23 cellular contexts compared by ENCODE assay signal in genomic region chrX:139974496-139974895, GRCh38. TPM values are rescaled to one million over a fixed set of nuclear protein-coding genes. Genes with fewer than 3 reads are reported as not detected.
DNase-seq lines count a peak whose midpoint lies in the region; ATAC-seq, FAIRE-seq and TF ChIP-seq lines count a peak whose summit lies in the region.
"Had no signal": no experiment of that assay in that cellular context is flagged by ENCODE, and none has a peak within 500 bp of the region (broad histone marks: within the 10 kb centered on the region; RNA-seq: fewer than 3 reads in every experiment).

No MANE protein-coding gene starts in this region.

- no peaks in the 10 kb centered on the region for H3K79me2 ChIP-seq in K562 (ENCODE audit: control insufficient read depth, insufficient read depth, low read length)

- POLR2A ChIA-PET in K562 (lab: Yijun Ruan, JAX), result no interaction called here

- H3K27me3 ChIP-seq in K562 (ENCODE audit: control insufficient read depth in 2 of 2, insufficient read depth in 2 of 2, low read length in 2 of 2), result no peaks in the 10 kb centered on the region

- H3K36me3 ChIP-seq in K562 (ENCODE audit: control insufficient read depth, insufficient read depth, low read length), result no peaks in the 10 kb centered on the region

- no peak for TF ChIP-seq CTCF in K562 (IDR thresholded peaks at IDR 0.05 in 2 of 3, conservative IDR thresholded peaks at IDR 0.05 in 1 of 3; ENCODE audit: insufficient read depth in 2 of 3, low read depth in 1 of 3, low read length in 3 of 3)

- DNase-seq in Caki2 (ENCODE audit: low read depth) (peak; percentile 47), K562 (ENCODE audit: extremely low read depth in 1 of 4, low spot score in 3 of 4) (no peak), left lobe of liver (ENCODE audit: low spot score) (no peak), renal cortical epithelial cell (ENCODE audit: low read depth) (peak; percentile 77), COLO668 (lab: John Stamatoyannopoulos, UW; ENCODE audit: unreplicated experiment) (no peak)
- DNase-seq in activated T-cell treated with anti-CD3 and anti-CD28 coated beads, Interleukin-2, amount 50 U/mL, for 72 hours, result no peak
- DNase-seq: C1 segment of cervical spinal cord; Caco-2; CD4-positive, alpha-beta memory T cell; DMS 273 treated with DMSO at 0.1 percent for 48 hours; DMS79; EL; GDM1; GOT3; H7; HCEC 1CT had no signal

- no peak for ATAC-seq in K562
- ATAC-seq in left lobe of liver, result peak; percentile 14
- ATAC-seq in activated T-cell treated with anti-CD3 and anti-CD28 coated beads, Interleukin-2, amount 50 U/mL, for 72 hours (replicated peaks in 1 of 2), result no peak
- no peak for ATAC-seq in GM19452 (IDR thresholded peaks at IDR 0.05; ENCODE audit: unreplicated experiment)
- ATAC-seq: GM12878 had no signal

- H3K9ac ChIP-seq in K562 (ENCODE audit: insufficient read depth in 1 of 2, low read depth in 2 of 2, low read length in 2 of 2), result no peak overlapping the region

- no peaks in the 10 kb centered on the region for H3K4me1 Mint-ChIP-seq in activated T-cell treated with anti-CD3 and anti-CD28 coated beads, Interleukin-2, amount 50 U/mL, for 72 hours (ENCODE audit: low read depth)

- TF ChIP-seq POLR2A in K562 (conservative IDR thresholded peaks at IDR 0.05), result no peak

- 0% methylated on average over 3 of the region's 3 CpGs for WGBS in K562 (ENCODE audit: insufficient coverage, low coverage, missing lambda C conversion rate)

- H3K9me1 ChIP-seq in K562 (ENCODE audit: control insufficient read depth, insufficient read depth, low read length), result no peaks in the 10 kb centered on the region

- no peak for TF ChIP-seq RAD21 in K562 (CRISPR knock-in tag; conservative IDR thresholded peaks at IDR 0.05 in 1 of 2, IDR thresholded peaks at IDR 0.05 in 1 of 2)

- intact Hi-C loops in K562 (cut with micrococcal nuclease), result no loop called here

- no peak overlapping the region for H3K4me2 ChIP-seq in K562 (ENCODE audit: insufficient read depth, low read length)

- H4K20me1 ChIP-seq in K562 (replicated peaks; ENCODE audit: control insufficient read depth, insufficient read depth, low read length), result no peaks in the 10 kb centered on the region

- peaks cover 35% of the 10 kb centered on the region for H3K27me3 Mint-ChIP-seq in activated T-cell treated with anti-CD3 and anti-CD28 coated beads, Interleukin-2, amount 50 U/mL, for 72 hours (ENCODE audit: low read depth)

- H3K4me1 ChIP-seq in K562 (replicated peaks in 1 of 2; ENCODE audit: control insufficient read depth in 2 of 2, insufficient read depth in 2 of 2, low read length in 2 of 2), result no peaks in the 10 kb centered on the region
- H3K4me1 ChIP-seq: Caco-2 had no signal

- H3K36me3 Mint-ChIP-seq in activated T-cell treated with anti-CD3 and anti-CD28 coated beads, Interleukin-2, amount 50 U/mL, for 72 hours (ENCODE audit: insufficient read depth in 2 of 2), result peaks cover 0 to 3% of the 10 kb centered on the region in 2 donors
- H3K36me3 Mint-ChIP-seq: CD4-positive, alpha-beta memory T cell had no signal

- TF ChIP-seq EP300 in K562 (IDR thresholded peaks at IDR 0.05; ENCODE audit: low read length), result no peak

- no peak overlapping the region for H3K27ac Mint-ChIP-seq in activated T-cell treated with anti-CD3 and anti-CD28 coated beads, Interleukin-2, amount 50 U/mL, for 72 hours
- H3K27ac Mint-ChIP-seq: CD4-positive, alpha-beta memory T cell had no signal

- no peak overlapping the region for H3K4me3 Mint-ChIP-seq in activated T-cell treated with anti-CD3 and anti-CD28 coated beads, Interleukin-2, amount 50 U/mL, for 72 hours
- H3K4me3 Mint-ChIP-seq: CD4-positive, alpha-beta memory T cell had no signal

- H3K9me3 Mint-ChIP-seq in activated T-cell treated with anti-CD3 and anti-CD28 coated beads, Interleukin-2, amount 50 U/mL, for 72 hours, result peaks cover 4% of the 10 kb centered on the region in 2 donors

- in situ Hi-C loops in Caki2 (cut with HindIII; ENCODE audit: low pct_unique_long_range_greater_than_20kb, low sequenced_read_pairs) (no loop called here), K562 (cut with MboI) (no loop called here)

- H3K27ac ChIP-seq in K562 (ENCODE audit: extremely low read depth, low read depth, low read length), result no peak overlapping the region

- H3K9me3 ChIP-seq in K562 (replicated peaks; ENCODE audit: control insufficient read depth, insufficient read depth, low read depth, low read length), result no peaks in the 10 kb centered on the region
- H3K9me3 ChIP-seq: Caco-2 had no signal

- FAIRE-seq in K562 (lab: Jason Lieb, UNC), result no peak
- FAIRE-seq: D721Med, GM12878, GM19239 had no signal

- BruUV-seq in K562 (replicated peaks; lab: Mats Ljungman, UMichigan), result no TSS peak

- H3K4me3 ChIP-seq in K562, result no peak overlapping the region
- H3K4me3 ChIP-seq: GM12878 had no signal

- CTCF ChIA-PET in K562 (lab: Yijun Ruan, JAX; ENCODE audit: low intra/inter-chr PET ratio), result no interaction called here

- H2AFZ ChIP-seq in K562 (ENCODE audit: low read depth, low read length), result no peak overlapping the region

TF ChIP-seq in K562, 482 proteins besides CTCF, POLR2A, EP300 and RAD21:
- TF ChIP-seq TFE3 (CRISPR knock-in tag; IDR thresholded peaks at IDR 0.05), result peak; percentile 20; the same call in 1 of the 2 replicates
- TF ChIP-seq HMG20B (CRISPR knock-in tag; IDR thresholded peaks at IDR 0.05), result no peak

RNA-seq across cellular contexts. Expression of gene CXorf66, which starts 9.2 kb away (rescaled TPM):
- total RNA-seq in Caki2 (2014; rRNA removed; shearing (Covaris generic); ENCODE audit: low replicate concordance), result not detected in 2 replicates
- not detected in 2 replicates for total RNA-seq in K562 (2011; cell fraction: chromatin; rRNA removed; ENCODE audit: low replicate concordance)
- not detected in 2 replicates for total RNA-seq in K562 (2011; cell fraction: nucleolus; rRNA removed)
- total RNA-seq in K562 (2011; cell fraction: nucleoplasm; rRNA removed), result not detected in 2 replicates
- total RNA-seq in K562 (2014; rRNA removed) (not detected in 2 replicates), K562 (2014; rRNA removed; fragmentation: Illumina TruSeq; extraction: Trizol) (not detected in 2 replicates), K562 (2015; rRNA removed; fragmentation: Illumina TruSeq; extraction: Trizol) (not detected in 2 replicates), K562 (2021) (not detected in 2 replicates), left lobe of liver (not detected), renal cortical epithelial cell (not detected in 2 replicates)
- polyA plus RNA-seq in K562 (2011; rRNA removed) (not detected in 2 replicates), K562 (2014; fragmentation: Illumina TruSeq; extraction: Trizol) (not detected in 2 replicates), K562 (2014; fragmentation: Nextera tagmentation; extraction: Ambion mirVana) (not detected), K562 (2014; rRNA removed) (not detected in 2 replicates)
- not detected in 2 replicates for polyA plus RNA-seq in K562 (2011; cell fraction: cytosol; rRNA removed)
- polyA plus RNA-seq in K562 (2011; cell fraction: nucleus; rRNA removed), result not detected in 2 replicates
- not detected in 2 replicates for polyA plus RNA-seq in K562 (2012)
- polyA minus RNA-seq in K562 (2011; rRNA and poly(A)+ RNA removed), result not detected in 2 replicates
- not detected in 2 replicates for polyA minus RNA-seq in K562 (2011; cell fraction: cytosol; rRNA and poly(A)+ RNA removed)
- not detected in 2 replicates for polyA minus RNA-seq in K562 (2011; cell fraction: nucleus; rRNA and poly(A)+ RNA removed)
- not detected for total RNA-seq in activated T-cell treated with anti-CD3 and anti-CD28 coated beads, Interleukin-2, amount 50 U/mL, for 72 hours
- total RNA-seq: A172; A673; Caco-2; CD4-positive, alpha-beta memory T cell; GM12878; H7 had no signal
- polyA plus RNA-seq: BJ; CD4-positive, alpha-beta memory T cell; GM12878 had no signal

RNA-seq across cellular contexts. Expression of gene ATP11C, which starts 41.6 kb away (rescaled TPM):
- total RNA-seq in Caki2 (2014; rRNA removed; shearing (Covaris generic); ENCODE audit: low replicate concordance), result 15.1 and 19.0 TPM in 2 replicates
- total RNA-seq in K562 (2011; cell fraction: chromatin; rRNA removed; ENCODE audit: low replicate concordance), result 33.6 and 79.8 TPM in 2 replicates
- 18.3 and 31.7 TPM in 2 replicates for total RNA-seq in K562 (2011; cell fraction: nucleolus; rRNA removed)
- 40.1 and 63.1 TPM in 2 replicates for total RNA-seq in K562 (2011; cell fraction: nucleoplasm; rRNA removed)
- total RNA-seq in K562 (2014; rRNA removed) (30.1 and 36.8 TPM in 2 replicates), K562 (2014; rRNA removed; fragmentation: Illumina TruSeq; extraction: Trizol) (40.2 and 44.8 TPM in 2 replicates), K562 (2015; rRNA removed; fragmentation: Illumina TruSeq; extraction: Trizol) (34.0 and 37.0 TPM in 2 replicates), K562 (2021) (29.4 and 31.0 TPM in 2 replicates), left lobe of liver (29.3 TPM), renal cortical epithelial cell (29.0 and 31.4 TPM in 2 replicates)
- polyA plus RNA-seq in K562 (2011; rRNA removed) (32.2 and 42.2 TPM in 2 replicates), K562 (2014; fragmentation: Illumina TruSeq; extraction: Trizol) (22.9 and 26.6 TPM in 2 replicates), K562 (2014; fragmentation: Nextera tagmentation; extraction: Ambion mirVana) (10 to 100 TPM; 18.2 to 18.9 TPM), K562 (2014; rRNA removed) (18.4 and 21.9 TPM in 2 replicates)
- 6.0 and 11.9 TPM in 2 replicates for polyA plus RNA-seq in K562 (2011; cell fraction: cytosol; rRNA removed)
- 15.7 and 19.3 TPM in 2 replicates for polyA plus RNA-seq in K562 (2011; cell fraction: nucleus; rRNA removed)
- polyA plus RNA-seq in K562 (2012), result 12.3 and 17.4 TPM in 2 replicates
- polyA minus RNA-seq in K562 (2011; rRNA and poly(A)+ RNA removed), result 55.5 and 67.5 TPM in 2 replicates
- 23.2 and 32.5 TPM in 2 replicates for polyA minus RNA-seq in K562 (2011; cell fraction: cytosol; rRNA and poly(A)+ RNA removed)
- 25.8 and 40.3 TPM in 2 replicates for polyA minus RNA-seq in K562 (2011; cell fraction: nucleus; rRNA and poly(A)+ RNA removed)
- total RNA-seq in activated T-cell treated with anti-CD3 and anti-CD28 coated beads, Interleukin-2, amount 50 U/mL, for 72 hours, result 10 to 100 TPM; 15.6 to 19.1 TPM

Comparison
In these comparisons a context has a peak if more than half of its experiments do, and no peak if none do; other contexts are left out.
1. DNase-seq: peak in Caki2 (single experiment) and renal cortical epithelial cell (single experiment); none in K562 (0 of 4), left lobe of liver (single experiment), activated T-cell treated with anti-CD3 and anti-CD28 coated beads, Interleukin-2, amount 50 U/mL, for 72 hours (0 of 2) and COLO668 (single experiment).